8 cellular contexts compared by ENCODE assay signal in genomic region chr22:43142881-43143562, GRCh38. TPM values are rescaled to one million over a fixed set of nuclear protein-coding genes. Genes with fewer than 3 reads are reported as not detected.
A peak's percentile ranks its signal among the peaks of the same experiment; 100 is the strongest.
DNase-seq lines count a peak whose midpoint lies in the region; ATAC-seq and TF ChIP-seq lines count a peak whose summit lies in the region.

Gene MCAT, minus strand, starts transcription at chr22:43143398. Its CDS starts 50 bp downstream, at chr22:43143348.

- H3K9me3 ChIP-seq in Caco-2: no peaks in the 10 kb centered on the region
- H3K9me3 ChIP-seq in naive thymus-derived CD4-positive, alpha-beta T cell (ENCODE audit: control insufficient read depth in 2 of 3, low read length in 3 of 3): no peaks in the 10 kb centered on the region

- 0 out of 2 replicates have a peak, but pooled peaks have one; percentile 41 for TF ChIP-seq EP300 in Ishikawa (IDR thresholded peaks at IDR 0.05; ENCODE audit: borderline replicate concordance)

- no peaks in the 10 kb centered on the region for H3K27me3 ChIP-seq in Caco-2 (replicated peaks; ENCODE audit: control insufficient read depth, insufficient read depth, low read length)
- no peaks in the 10 kb centered on the region for H3K27me3 ChIP-seq in naive thymus-derived CD4-positive, alpha-beta T cell (ENCODE audit: control insufficient read depth in 2 of 2, insufficient read depth in 2 of 2, low read length in 2 of 2)

- POLR2A ChIA-PET in Caco-2 (lab: Charles Lee): interaction anchor here (0.6 to 0.7 kb wide), 5 partner anchors 8 to 850 kb away, joined by 3 to 7 read pairs (median 3); partner anchors contain the start of genes PACSIN2 and TSPO
- POLR2A ChIA-PET in naive thymus-derived CD4-positive, alpha-beta T cell (lab: Charles Lee): interaction anchor here (1.4 to 4.3 kb wide), 3 partner anchors 31 to 528 kb away, joined by 3 to 18 read pairs (median 6); partner anchors contain the start of genes POLDIP3 and TTLL12

- intact Hi-C loops in Caco-2 (cut with micrococcal nuclease; ENCODE audit: unreplicated experiment): no loop called here
- intact Hi-C loops in naive thymus-derived CD4-positive, alpha-beta T cell (cut with micrococcal nuclease): loop anchor here (1.0 to 2.0 kb wide), 3 partner anchors 9 to 54 kb away; partner anchors contain the start of genes TTLL12 (in 2 of the 2) and TTLL1 (in 1 of the 2)

- ATAC-seq in GM21390 (IDR thresholded peaks at IDR 0.05; ENCODE audit: unreplicated experiment): peak; percentile 59
- peak; percentile 90 for ATAC-seq in naive thymus-derived CD4-positive, alpha-beta T cell
- ATAC-seq in stimulated activated effector memory CD8-positive, alpha-beta T cell treated with anti-CD3 and anti-CD28 coated beads, Interleukin-12 subunit alpha, Interleukin-12 subunit beta, amount 100 ng/mL, for 72 hours: peak; percentile 90

- TF ChIP-seq RAD21 in Ishikawa (IDR thresholded peaks at IDR 0.05; ENCODE audit: low read depth): no peak

- peak within 1 kb of the TSS; percentile 81 for H3K4me3 Mint-ChIP-seq in Caco-2 (ENCODE audit: unreplicated experiment)
- peak within 1 kb of the TSS; percentile 82 to 92 (median 88) for H3K4me3 Mint-ChIP-seq in naive thymus-derived CD4-positive, alpha-beta T cell
- H3K4me3 Mint-ChIP-seq in stimulated activated effector memory CD8-positive, alpha-beta T cell treated with anti-CD3 and anti-CD28 coated beads, Interleukin-12 subunit alpha, Interleukin-12 subunit beta, amount 100 ng/mL, for 72 hours: peak within 1 kb of the TSS; percentile 85

- H3K4me3 ChIP-seq in Caco-2 (ENCODE audit: low read depth, low read length): peak within 1 kb of the TSS; percentile 98
- peak within 1 kb of the TSS; percentile 79 for H3K4me3 ChIP-seq in naive thymus-derived CD4-positive, alpha-beta T cell (ENCODE audit: low read length)

- no peak for TF ChIP-seq CTCF in Caco-2 (IDR thresholded peaks at IDR 0.05; ENCODE audit: insufficient read depth in 1 of 2, low read depth in 1 of 2, low read length in 1 of 2, severe bottlenecking in 1 of 2, unreplicated experiment in 1 of 2)

- H3K27ac Mint-ChIP-seq in Caco-2 (ENCODE audit: unreplicated experiment): peak within 1 kb of the TSS; percentile 87
- peak within 1 kb of the TSS; percentile 85 to 97 (median 93) for H3K27ac Mint-ChIP-seq in naive thymus-derived CD4-positive, alpha-beta T cell
- peak within 1 kb of the TSS; percentile 86 for H3K27ac Mint-ChIP-seq in stimulated activated effector memory CD8-positive, alpha-beta T cell treated with anti-CD3 and anti-CD28 coated beads, Interleukin-12 subunit alpha, Interleukin-12 subunit beta, amount 100 ng/mL, for 72 hours

- BruUV-seq in Caco-2 (replicated peaks; lab: Mats Ljungman, UMichigan): TSS peak; percentile 63

- H3K4me1 ChIP-seq in Caco-2: peaks cover 7% of the 10 kb centered on the region; the same call in 1 of the 2 replicates
- peaks cover 6 to 7% of the 10 kb centered on the region in 2 donors for H3K4me1 ChIP-seq in naive thymus-derived CD4-positive, alpha-beta T cell (ENCODE audit: control insufficient read depth in 2 of 2, insufficient read depth in 2 of 2, low read length in 2 of 2)

- peak within 1 kb of the TSS; percentile 78 for H3K27ac ChIP-seq in naive thymus-derived CD4-positive, alpha-beta T cell (ENCODE audit: low read depth, low read length)

- H3K36me3 Mint-ChIP-seq in Caco-2 (ENCODE audit: insufficient read depth, unreplicated experiment): peaks cover 33% of the 10 kb centered on the region
- peaks cover 3 to 16% (median 3%) of the 10 kb centered on the region in 5 donors for H3K36me3 Mint-ChIP-seq in naive thymus-derived CD4-positive, alpha-beta T cell
- H3K36me3 Mint-ChIP-seq in stimulated activated effector memory CD8-positive, alpha-beta T cell treated with anti-CD3 and anti-CD28 coated beads, Interleukin-12 subunit alpha, Interleukin-12 subunit beta, amount 100 ng/mL, for 72 hours: peaks cover 11% of the 10 kb centered on the region

- no peaks in the 10 kb centered on the region for H3K9me3 Mint-ChIP-seq in Caco-2 (ENCODE audit: unreplicated experiment)
- H3K9me3 Mint-ChIP-seq in naive thymus-derived CD4-positive, alpha-beta T cell: peaks cover 0 to 2% (median 0%) of the 10 kb centered on the region in 11 donors
- H3K9me3 Mint-ChIP-seq in stimulated activated effector memory CD8-positive, alpha-beta T cell treated with anti-CD3 and anti-CD28 coated beads, Interleukin-12 subunit alpha, Interleukin-12 subunit beta, amount 100 ng/mL, for 72 hours: no peaks in the 10 kb centered on the region

- DNase-seq in Caco-2 (peak; percentile 80 to 90), RPMI7951 (ENCODE audit: low read depth) (peak; percentile 74), fibroblast of gingiva (ENCODE audit: low read depth) (peak; percentile 73)
- peak; percentile 60 to 71 for DNase-seq in activated T-helper 1 cell treated with anti-CD3 and anti-CD28 coated beads, Interleukin-2, amount 50 U/mL, for 16 hours (ENCODE audit: low read depth in 1 of 2, low spot score in 1 of 2)
- DNase-seq in naive thymus-derived CD4-positive, alpha-beta T cell: peak; percentile 71 to 92 (median 75)
- DNase-seq in stimulated activated effector memory CD8-positive, alpha-beta T cell treated with anti-CD3 and anti-CD28 coated beads, Interleukin-12 subunit alpha, Interleukin-12 subunit beta, amount 100 ng/mL, for 72 hours (ENCODE audit: low spot score in 2 of 2): peak; percentile 76 to 92

- H3K27me3 Mint-ChIP-seq in Caco-2 (ENCODE audit: insufficient read depth, unreplicated experiment): no peaks in the 10 kb centered on the region
- no peaks in the 10 kb centered on the region for H3K27me3 Mint-ChIP-seq in naive thymus-derived CD4-positive, alpha-beta T cell

- CTCF ChIA-PET in Caco-2 (lab: Charles Lee): interaction anchor here (0.6 kb wide), 1 partner anchor 10 kb away, joined by 5 read pairs; no protein-coding TSS in a partner anchor
- CTCF ChIA-PET in naive thymus-derived CD4-positive, alpha-beta T cell (lab: Charles Lee): no interaction called here

- H3K36me3 ChIP-seq in Caco-2 (ENCODE audit: control insufficient read depth, insufficient read depth, low read length): peaks cover 5% of the 10 kb centered on the region
- H3K36me3 ChIP-seq in naive thymus-derived CD4-positive, alpha-beta T cell (ENCODE audit: control insufficient read depth in 2 of 3, insufficient read depth in 3 of 3, low read length in 3 of 3): peaks cover 0 to 20% (median 0%) of the 10 kb centered on the region in 3 experiments

- no peaks in the 10 kb centered on the region for H3K4me1 Mint-ChIP-seq in Caco-2 (ENCODE audit: low read depth, unreplicated experiment)
- H3K4me1 Mint-ChIP-seq in naive thymus-derived CD4-positive, alpha-beta T cell: peaks cover 21 to 53% (median 33%) of the 10 kb centered on the region in 7 donors
- H3K4me1 Mint-ChIP-seq in stimulated activated effector memory CD8-positive, alpha-beta T cell treated with anti-CD3 and anti-CD28 coated beads, Interleukin-12 subunit alpha, Interleukin-12 subunit beta, amount 100 ng/mL, for 72 hours: peaks cover 26% of the 10 kb centered on the region

TF ChIP-seq in Ishikawa, 13 proteins besides CTCF, POLR2A, EP300 and RAD21 (continues in another document):
- TF ChIP-seq MAX (IDR thresholded peaks at IDR 0.05) (peak; percentile 63; the same call in 1 of the 2 replicates), CEBPB (IDR thresholded peaks at IDR 0.05) (no peak), TEAD4 (IDR thresholded peaks at IDR 0.05) (0 out of 2 replicates have a peak, but pooled peaks have one; percentile 19), ZBTB7A (IDR thresholded peaks at IDR 0.05; ENCODE audit: low read depth) (peak; percentile 92), EGR1 (IDR thresholded peaks at IDR 0.05) (no peak), YY1 (IDR thresholded peaks at IDR 0.05; ENCODE audit: low read depth) (peak; percentile 65), TCF12 (IDR thresholded peaks at IDR 0.05; ENCODE audit: low read depth) (peak; percentile 75; the same call in 1 of the 2 replicates), USF1 (IDR thresholded peaks at IDR 0.05) (peak; percentile 69), TAF1 (IDR thresholded peaks at IDR 0.05; ENCODE audit: low read depth) (peak; percentile 93), FOXM1 (IDR thresholded peaks at IDR 0.05; ENCODE audit: borderline replicate concordance, low read depth) (no peak)

RNA-seq across cellular contexts. Expression of gene MCAT, which starts in this region (rescaled TPM):
- 23.5 and 23.8 TPM in 2 replicates for total RNA-seq in Caco-2 (2022)
- 17.5 and 21.6 TPM in 2 replicates for total RNA-seq in RPMI7951 (2014; rRNA removed; shearing (Covaris generic))
- 10 to 100 TPM in 3 of 5 experiments, 1 to 10 TPM in 2; 7.1 to 17.9 (median 10.5) TPM for total RNA-seq in naive thymus-derived CD4-positive, alpha-beta T cell
- polyA plus RNA-seq in naive thymus-derived CD4-positive, alpha-beta T cell: 10 to 100 TPM in 1 of 2 donors, 1 to 10 TPM in 1; 8.9 to 11.7 TPM

Comparison
In these comparisons a context has a peak if more than half of its experiments do, and no peak if none do; other contexts are left out.
1. Peak in every context shown above with its lines: DNase-seq, ATAC-seq, H3K4me3 ChIP-seq and H3K27ac ChIP-seq.